ENCODE assay signal across 13 cellular contexts in the genomic region with DNA sequence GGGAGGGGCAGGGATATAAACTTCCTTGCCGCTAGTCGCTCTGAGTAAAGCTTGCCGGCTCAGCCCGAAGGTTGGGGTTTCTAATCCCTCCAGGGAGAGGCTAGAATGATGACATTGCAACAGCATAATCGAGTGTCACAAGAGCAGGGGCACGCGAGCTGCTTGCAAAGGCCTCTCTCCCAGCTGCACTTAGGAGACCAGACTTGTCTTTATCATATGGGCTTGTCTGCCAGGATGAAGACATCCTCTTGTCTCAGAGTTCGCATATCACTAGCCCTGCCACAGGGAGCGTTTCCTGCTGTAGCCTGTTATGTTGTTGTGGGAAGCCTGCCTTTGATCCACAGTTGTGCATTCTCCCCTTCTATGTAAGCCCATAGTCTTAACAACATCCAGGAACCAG.
DNase-seq lines count a peak whose midpoint lies in the region; ATAC-seq and TF ChIP-seq lines count a peak whose summit lies in the region.
"Had no signal": no experiment of that assay in that cellular context is flagged by ENCODE, and none has a peak within 500 bp of the region (broad histone marks: within the 10 kb centered on the region; RNA-seq: fewer than 3 reads in every experiment).

No MANE protein-coding gene starts in this region.

- DNase-seq in D341Med (ENCODE audit: low spot score) (peak; percentile 82), MV-4-11 (lab: John Stamatoyannopoulos, UW) (peak; percentile 74), colonic mucosa (peak; percentile 47), mucosa of descending colon (no peak), cortex of kidney (lab: John Stamatoyannopoulos, UW) (no peak), GM20000 (ENCODE audit: low spot score) (no peak), natural killer cell (no peak)
- DNase-seq: activated CD4-positive, alpha-beta T cell treated with anti-CD3 and anti-CD28 coated beads, Interleukin-2, amount 10 ng/mL, durations not matched to agents 7 days and 5 days; activated naive CD4-positive, alpha-beta T cell treated with Interleukin-2 at 50 U/mL for 16 hours; NCI-H1092; sigmoid colon had no signal

- no peak overlapping the region for H3K27ac Mint-ChIP-seq in natural killer cell
- H3K27ac Mint-ChIP-seq: activated CD4-positive, alpha-beta T cell treated with anti-CD3 and anti-CD28 coated beads, Interleukin-2, amount 10 ng/mL, durations not matched to agents 7 days and 5 days had no signal

- H3K27me3 ChIP-seq in colonic mucosa, result no peaks in the 10 kb centered on the region
- H3K27me3 ChIP-seq: sigmoid colon had no signal

- intact Hi-C loops in colonic mucosa (cut with DNase I) (no loop called here), mucosa of descending colon (cut with DNase I, micrococcal nuclease) (no loop called here), natural killer cell (cut with micrococcal nuclease) (no loop called here)

- no peaks in the 10 kb centered on the region for H3K4me1 Mint-ChIP-seq in natural killer cell
- H3K4me1 Mint-ChIP-seq: activated CD4-positive, alpha-beta T cell treated with anti-CD3 and anti-CD28 coated beads, Interleukin-2, amount 10 ng/mL, durations not matched to agents 7 days and 5 days had no signal

- no peak overlapping the region for H3K27ac ChIP-seq in colonic mucosa
- H3K27ac ChIP-seq: sigmoid colon had no signal

- no peaks in the 10 kb centered on the region for H3K36me3 ChIP-seq in colonic mucosa
- H3K36me3 ChIP-seq in mucosa of descending colon (ENCODE audit: low read depth), result no peaks in the 10 kb centered on the region

- no peak overlapping the region for H3K4me3 Mint-ChIP-seq in natural killer cell
- H3K4me3 Mint-ChIP-seq: activated CD4-positive, alpha-beta T cell treated with anti-CD3 and anti-CD28 coated beads, Interleukin-2, amount 10 ng/mL, durations not matched to agents 7 days and 5 days had no signal

- H3K9me3 ChIP-seq in colonic mucosa, result no peaks in the 10 kb centered on the region
- H3K9me3 ChIP-seq in mucosa of descending colon, result no peaks in the 10 kb centered on the region
- H3K9me3 ChIP-seq: sigmoid colon had no signal

- no peaks in the 10 kb centered on the region for H3K27me3 Mint-ChIP-seq in natural killer cell (ENCODE audit: low read depth in 2 of 2)
- H3K27me3 Mint-ChIP-seq: activated CD4-positive, alpha-beta T cell treated with anti-CD3 and anti-CD28 coated beads, Interleukin-2, amount 10 ng/mL, durations not matched to agents 7 days and 5 days had no signal

- H3K4me1 ChIP-seq in colonic mucosa (no peaks in the 10 kb centered on the region), mucosa of descending colon (ENCODE audit: low read depth) (no peaks in the 10 kb centered on the region)
- H3K4me1 ChIP-seq: sigmoid colon had no signal

- peak overlapping the region in 1 of 2 donors; percentile 59 for H3K9ac ChIP-seq in colonic mucosa (ENCODE audit: low read depth in 2 of 2, low read length in 2 of 2)

- peaks cover 18% of the 10 kb centered on the region for H3K36me3 Mint-ChIP-seq in natural killer cell

- TF ChIP-seq CTCF in colonic mucosa (IDR thresholded peaks at IDR 0.05) (no peak), mucosa of descending colon (IDR thresholded peaks at IDR 0.05) (no peak), GM20000 (IDR thresholded peaks at IDR 0.05; ENCODE audit: extremely low read depth, missing control alignments) (no peak), natural killer cell (IDR thresholded peaks at IDR 0.05) (no peak)

- no peaks in the 10 kb centered on the region for H3K9me3 Mint-ChIP-seq in natural killer cell
- H3K9me3 Mint-ChIP-seq: activated CD4-positive, alpha-beta T cell treated with anti-CD3 and anti-CD28 coated beads, Interleukin-2, amount 10 ng/mL, durations not matched to agents 7 days and 5 days had no signal

- H3K4me3 ChIP-seq in colonic mucosa (no peak overlapping the region), mucosa of descending colon (no peak overlapping the region)
- H3K4me3 ChIP-seq: sigmoid colon had no signal

- ATAC-seq in mucosa of descending colon, result peak; percentile 25
- ATAC-seq in HG02852 (IDR thresholded peaks at IDR 0.05; ENCODE audit: unreplicated experiment), result no peak
- no peak for ATAC-seq in natural killer cell
- ATAC-seq: SK-N-SH treated with all-trans-retinoic acid at 6 μM for 48 hours had no signal

Comparison
In these comparisons a context has a peak if more than half of its experiments do, and no peak if none do; other contexts are left out.
1. DNase-seq: peak in D341Med (single experiment), MV-4-11 (single experiment) and colonic mucosa (single experiment); none in mucosa of descending colon (0 of 3), cortex of kidney (single experiment), GM20000 (single experiment) and natural killer cell (single experiment).